In the genomic region with DNA sequence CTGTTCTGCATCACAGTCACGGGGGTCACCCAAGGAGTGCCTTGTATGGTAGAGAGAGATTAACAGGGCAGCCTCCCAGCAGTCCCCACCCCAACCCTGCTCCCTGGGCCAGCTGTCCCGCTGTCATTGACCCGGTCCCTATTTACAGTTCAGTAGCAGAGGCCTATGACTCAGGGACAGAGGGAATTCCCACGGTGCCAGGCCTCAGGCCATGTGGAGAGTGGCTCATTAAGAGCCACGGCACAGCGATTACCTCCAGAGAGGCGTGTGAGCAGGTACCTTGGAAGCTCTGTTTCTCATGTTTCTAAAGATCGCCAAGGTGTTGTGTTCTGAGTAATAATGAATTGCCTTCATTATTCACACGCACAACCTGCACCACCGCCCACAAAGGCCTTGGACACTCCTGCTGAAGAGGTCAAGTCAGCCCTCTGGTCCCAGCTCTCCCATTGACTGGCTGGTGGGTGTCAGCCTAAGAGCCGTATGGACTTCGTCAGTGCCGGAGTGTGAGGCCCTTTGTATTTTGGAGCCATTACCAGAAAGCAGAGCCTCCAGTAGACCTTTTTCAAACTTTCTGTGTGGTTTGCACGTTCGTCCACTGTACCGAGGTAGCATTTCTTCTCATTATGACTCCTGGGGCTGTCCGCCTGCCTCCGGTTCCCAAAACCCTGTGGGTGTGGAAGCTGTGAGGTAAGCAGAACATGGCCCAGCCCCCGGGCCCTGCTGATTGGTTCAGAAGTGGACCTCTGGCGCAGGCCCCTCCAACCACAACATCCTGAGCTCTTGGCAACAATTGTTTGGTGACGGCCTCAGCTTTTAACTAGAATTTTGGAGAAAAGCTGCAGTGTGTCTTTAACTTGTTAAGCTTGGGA, we compare ENCODE assay signal across 1 cellular context.
TF ChIP-seq lines count a peak whose summit lies in the region.

No MANE protein-coding gene starts in this region.

TF ChIP-seq in liver, 16 proteins besides CTCF, POLR2A, EP300 and RAD21 (continued from another document):
- no peak for TF ChIP-seq TAF1 (conservative IDR thresholded peaks at IDR 0.05)
